Comparison of ENCODE assay signal across 11 cellular contexts in genomic region chr19:47096721-47097120, GRCh38. TPM values are rescaled to one million over a fixed set of nuclear protein-coding genes. Genes with fewer than 3 reads are reported as not detected.
DNase-seq lines count a peak whose midpoint lies in the region; ATAC-seq, FAIRE-seq and TF ChIP-seq lines count a peak whose summit lies in the region.
"Had no signal": no experiment of that assay in that cellular context is flagged by ENCODE, and none has a peak within 500 bp of the region (broad histone marks: within the 10 kb centered on the region; RNA-seq: fewer than 3 reads in every experiment).

No MANE protein-coding gene starts in this region.

- ATAC-seq in activated naive CD8-positive, alpha-beta T cell treated with anti-CD3 and anti-CD28 coated beads, Interleukin-2, amount 50 U/mL, for 24 hours: no peak
- ATAC-seq in naive thymus-derived CD4-positive, alpha-beta T cell: no peak
- peak; percentile 12 to 21 for ATAC-seq in upper lobe of left lung (ENCODE audit: low FRiP score in 2 of 2)
- no peak for ATAC-seq in GM21786 (IDR thresholded peaks at IDR 0.05; ENCODE audit: unreplicated experiment)

- peak overlapping the region; percentile 92 for H3K27ac Mint-ChIP-seq in activated naive CD8-positive, alpha-beta T cell
- H3K27ac Mint-ChIP-seq in activated naive CD8-positive, alpha-beta T cell treated with anti-CD3 and anti-CD28 coated beads, Interleukin-2, amount 50 U/mL, for 24 hours: no peak overlapping the region
- peak overlapping the region in 8 of 9 donors; percentile 36 to 99 (median 78) for H3K27ac Mint-ChIP-seq in naive thymus-derived CD4-positive, alpha-beta T cell

- H3K27ac ChIP-seq in naive thymus-derived CD4-positive, alpha-beta T cell (ENCODE audit: low read depth, low read length): no peak overlapping the region
- peak overlapping the region; percentile 80 to 91 (median 84) for H3K27ac ChIP-seq in upper lobe of left lung

- TF ChIP-seq POLR2A in upper lobe of left lung (IDR thresholded peaks at IDR 0.05) (no peak), GM12892 (IDR thresholded peaks at IDR 0.05; ENCODE audit: low read depth, low read length) (no peak)

- intact Hi-C loops in naive thymus-derived CD4-positive, alpha-beta T cell (cut with micrococcal nuclease): no loop called here

- H3K4me1 ChIP-seq in endocrine pancreas (ENCODE audit: control insufficient read depth, insufficient read depth, low read length) (no peaks in the 10 kb centered on the region), upper lobe of left lung (peaks cover 38 to 67% (median 55%) of the 10 kb centered on the region in 4 donors)
- H3K4me1 ChIP-seq in naive thymus-derived CD4-positive, alpha-beta T cell (ENCODE audit: control insufficient read depth in 2 of 2, insufficient read depth in 2 of 2, low read length in 2 of 2): peaks cover 21 to 25% of the 10 kb centered on the region in 2 donors

- peak overlapping the region; percentile 5 for H3K9ac ChIP-seq in endocrine pancreas (ENCODE audit: control insufficient read depth, insufficient read depth, low read length)

- CTCF ChIA-PET in naive thymus-derived CD4-positive, alpha-beta T cell (lab: Charles Lee): interaction anchor here (0.6 to 1.3 kb wide), 4 partner anchors 27 to 484 kb away, joined by 3 to 6 read pairs (median 4); no protein-coding TSS in a partner anchor

- TF ChIP-seq EP300 in upper lobe of left lung (IDR thresholded peaks at IDR 0.05): no peak

- no peak for FAIRE-seq in GM12892 (lab: Jason Lieb, UNC)

- H3K4me1 Mint-ChIP-seq in activated naive CD8-positive, alpha-beta T cell (ENCODE audit: low read depth): peaks cover 58% of the 10 kb centered on the region
- peaks cover 60% of the 10 kb centered on the region for H3K4me1 Mint-ChIP-seq in activated naive CD8-positive, alpha-beta T cell treated with anti-CD3 and anti-CD28 coated beads, Interleukin-2, amount 50 U/mL, for 24 hours
- H3K4me1 Mint-ChIP-seq in naive thymus-derived CD4-positive, alpha-beta T cell: peaks cover 34 to 67% (median 49%) of the 10 kb centered on the region in 7 donors

- H3K36me3 ChIP-seq in endocrine pancreas (ENCODE audit: control insufficient read depth, insufficient read depth, low read length): no peaks in the 10 kb centered on the region
- peaks cover 0 to 32% (median 11%) of the 10 kb centered on the region in 3 experiments for H3K36me3 ChIP-seq in naive thymus-derived CD4-positive, alpha-beta T cell (ENCODE audit: control insufficient read depth in 2 of 3, insufficient read depth in 3 of 3, low read length in 3 of 3)
- H3K36me3 ChIP-seq in upper lobe of left lung: peaks cover 0 to 24% (median 19%) of the 10 kb centered on the region in 4 donors

- no peak overlapping the region for H3K4me3 ChIP-seq in endocrine pancreas (ENCODE audit: control insufficient read depth, insufficient read depth, low read length)
- no peak overlapping the region for H3K4me3 ChIP-seq in naive thymus-derived CD4-positive, alpha-beta T cell (ENCODE audit: low read length)
- H3K4me3 ChIP-seq in upper lobe of left lung: no peak overlapping the region

- DNase-seq in activated naive CD8-positive, alpha-beta T cell treated with anti-CD3 and anti-CD28 coated beads, Interleukin-2, amount 50 U/mL, for 24 hours: no peak
- no peak for DNase-seq in naive thymus-derived CD4-positive, alpha-beta T cell
- DNase-seq in upper lobe of left lung (peak in 1 of 2 donors; percentile 56), EL (no peak), GM12892 (ENCODE audit: insufficient read length) (no peak)
- DNase-seq: activated T-cell treated with anti-CD3 and anti-CD28 coated beads, Interleukin-2, amount 50 U/mL, for 48 hours; NCI-H1694 treated with DMSO at 0.1 percent for 48 hours; stimulated activated CD4-positive, alpha-beta T cell treated with anti-CD3 and anti-CD28 coated beads, Interleukin-4, amount 100 ng/mL, for 4 hours had no signal

- TF ChIP-seq CTCF in upper lobe of left lung (IDR thresholded peaks at IDR 0.05): no peak

- peaks cover 3% of the 10 kb centered on the region for H3K36me3 Mint-ChIP-seq in activated naive CD8-positive, alpha-beta T cell
- peaks cover 32% of the 10 kb centered on the region for H3K36me3 Mint-ChIP-seq in activated naive CD8-positive, alpha-beta T cell treated with anti-CD3 and anti-CD28 coated beads, Interleukin-2, amount 50 U/mL, for 24 hours (ENCODE audit: low read depth)
- H3K36me3 Mint-ChIP-seq in naive thymus-derived CD4-positive, alpha-beta T cell: peaks cover 0 to 45% (median 12%) of the 10 kb centered on the region in 5 donors

- no peaks in the 10 kb centered on the region for H3K27me3 Mint-ChIP-seq in activated naive CD8-positive, alpha-beta T cell
- no peaks in the 10 kb centered on the region for H3K27me3 Mint-ChIP-seq in activated naive CD8-positive, alpha-beta T cell treated with anti-CD3 and anti-CD28 coated beads, Interleukin-2, amount 50 U/mL, for 24 hours
- no peaks in the 10 kb centered on the region for H3K27me3 Mint-ChIP-seq in naive thymus-derived CD4-positive, alpha-beta T cell

- H3K27me3 ChIP-seq in endocrine pancreas (ENCODE audit: control insufficient read depth, insufficient read depth, low read length) (no peaks in the 10 kb centered on the region), upper lobe of left lung (no peaks in the 10 kb centered on the region)
- H3K27me3 ChIP-seq in naive thymus-derived CD4-positive, alpha-beta T cell (ENCODE audit: control insufficient read depth in 2 of 2, insufficient read depth in 2 of 2, low read length in 2 of 2): no peaks in the 10 kb centered on the region

- H3K9me3 ChIP-seq in endocrine pancreas (ENCODE audit: control insufficient read depth, low read length) (no peaks in the 10 kb centered on the region), upper lobe of left lung (no peaks in the 10 kb centered on the region)
- no peaks in the 10 kb centered on the region for H3K9me3 ChIP-seq in naive thymus-derived CD4-positive, alpha-beta T cell (ENCODE audit: control insufficient read depth in 2 of 3, low read length in 3 of 3)

- no peaks in the 10 kb centered on the region for H3K9me3 Mint-ChIP-seq in activated naive CD8-positive, alpha-beta T cell (ENCODE audit: low read depth)
- no peaks in the 10 kb centered on the region for H3K9me3 Mint-ChIP-seq in activated naive CD8-positive, alpha-beta T cell treated with anti-CD3 and anti-CD28 coated beads, Interleukin-2, amount 50 U/mL, for 24 hours
- peaks cover 0 to 1% (median 0%) of the 10 kb centered on the region in 11 donors for H3K9me3 Mint-ChIP-seq in naive thymus-derived CD4-positive, alpha-beta T cell

- POLR2A ChIA-PET in naive thymus-derived CD4-positive, alpha-beta T cell (lab: Charles Lee): interaction anchor here (1.5 to 10.2 kb wide), 2 partner anchors 15 to 90 kb away, joined by 5 to 184 read pairs; partner anchors contain the start of gene ZC3H4

- 63 to 88% methylated on average over 4 to 9 of the region's 9 CpGs for WGBS in upper lobe of left lung, 2 donors

- H3K4me3 Mint-ChIP-seq in activated naive CD8-positive, alpha-beta T cell: no peak overlapping the region
- H3K4me3 Mint-ChIP-seq in activated naive CD8-positive, alpha-beta T cell treated with anti-CD3 and anti-CD28 coated beads, Interleukin-2, amount 50 U/mL, for 24 hours: no peak overlapping the region
- H3K4me3 Mint-ChIP-seq in naive thymus-derived CD4-positive, alpha-beta T cell: peak overlapping the region in 1 of 10 donors; percentile 7

RNA-seq across cellular contexts. Expression of gene ZC3H4, which starts 16.9 kb away (rescaled TPM):
- total RNA-seq in naive thymus-derived CD4-positive, alpha-beta T cell: 100 to 1,000 TPM in 1 of 5 experiments, 10 to 100 TPM in 4; 53.6 to 123 (median 73.0) TPM
- 1 to 10 TPM; 2.0 to 2.3 TPM for polyA plus RNA-seq in naive thymus-derived CD4-positive, alpha-beta T cell
- 10 to 100 TPM; 28.6 to 57.6 (median 44.1) TPM for total RNA-seq in upper lobe of left lung
- polyA plus RNA-seq in GM12892 (2012; ENCODE audit: missing spikeins): 26.0 TPM

RNA-seq across cellular contexts. Expression of gene SAE1, which starts 33.9 kb away (rescaled TPM):
- 100 to 1,000 TPM in 1 of 5 experiments, 10 to 100 TPM in 4; 34.3 to 115 (median 46.4) TPM for total RNA-seq in naive thymus-derived CD4-positive, alpha-beta T cell
- 100 to 1,000 TPM; 145 to 181 TPM for polyA plus RNA-seq in naive thymus-derived CD4-positive, alpha-beta T cell
- 10 to 100 TPM; 31.1 to 61.2 (median 55.3) TPM for total RNA-seq in upper lobe of left lung
- 109 TPM for polyA plus RNA-seq in GM12892 (2012; ENCODE audit: missing spikeins)

RNA-seq across cellular contexts. Expression of gene TMEM160, which starts 48.3 kb away (rescaled TPM):
- total RNA-seq in naive thymus-derived CD4-positive, alpha-beta T cell: 10 to 100 TPM; 23.1 to 46.3 (median 26.0) TPM
- 100 to 1,000 TPM; 131 TPM for polyA plus RNA-seq in naive thymus-derived CD4-positive, alpha-beta T cell
- total RNA-seq in upper lobe of left lung: 10 to 100 TPM; 11.5 to 82.8 (median 49.4) TPM
- polyA plus RNA-seq in GM12892 (2012; ENCODE audit: missing spikeins): 1.7 TPM

Comparison
In these comparisons a context has a peak if more than half of its experiments do, and no peak if none do; other contexts are left out.
1. ATAC-seq: peak in upper lobe of left lung (2 of 2); none in activated naive CD8-positive, alpha-beta T cell treated with anti-CD3 and anti-CD28 coated beads, Interleukin-2, amount 50 U/mL, for 24 hours (single experiment), naive thymus-derived CD4-positive, alpha-beta T cell (single experiment) and GM21786 (single experiment).